Comparison of ENCODE assay signal across 8 cellular contexts in genomic region chr15:34436126-34436955, GRCh38. TPM values are rescaled to one million over a fixed set of nuclear protein-coding genes. Genes with fewer than 3 reads are reported as not detected.
A peak's percentile ranks its signal among the peaks of the same experiment; 100 is the strongest.
DNase-seq lines count a peak whose midpoint lies in the region; ATAC-seq and TF ChIP-seq lines count a peak whose summit lies in the region.

No MANE protein-coding gene starts in this region.

- TF ChIP-seq EP300 in gastroesophageal sphincter (IDR thresholded peaks at IDR 0.05), result no peak

- H3K27me3 Mint-ChIP-seq in activated T-cell treated with anti-CD3 and anti-CD28 coated beads, Interleukin-2, amount 50 U/mL, for 24 hours, result no peaks in the 10 kb centered on the region

- H3K9ac ChIP-seq in rectal smooth muscle tissue (ENCODE audit: low read length), result no peak overlapping the region

- peak overlapping the region; percentile 76 to 81 for H3K4me3 ChIP-seq in gastroesophageal sphincter
- peak overlapping the region; percentile 66 for H3K4me3 ChIP-seq in rectal smooth muscle tissue (ENCODE audit: low read length)
- no peak overlapping the region for H3K4me3 ChIP-seq in OCI-LY7 (ENCODE audit: low read depth, low read length, poor library complexity, severe bottlenecking)

- TF ChIP-seq CTCF in gastroesophageal sphincter (IDR thresholded peaks at IDR 0.05) (no peak), OCI-LY7 (conservative IDR thresholded peaks at IDR 0.05; ENCODE audit: low read length) (no peak)

- peak; percentile 61 for DNase-seq in activated T-cell treated with anti-CD3 and anti-CD28 coated beads, Interleukin-2, amount 50 U/mL, for 24 hours
- no peak for DNase-seq in OCI-LY7 (ENCODE audit: low spot score)
- no peak for DNase-seq in NCI-H146 (lab: John Stamatoyannopoulos, UW)

- peaks cover 55% of the 10 kb centered on the region for H3K36me3 Mint-ChIP-seq in activated T-cell treated with anti-CD3 and anti-CD28 coated beads, Interleukin-2, amount 50 U/mL, for 24 hours (ENCODE audit: low read depth)

- WGBS in gastroesophageal sphincter (ENCODE audit: low coverage in 1 of 2), 2 donors, result 3% methylated on average over 5 of the region's 31 CpGs; no CpG with 5 or more reads in 1 of the 2 donors

- H3K9me3 ChIP-seq in gastroesophageal sphincter (no peaks in the 10 kb centered on the region), OCI-LY7 (ENCODE audit: low read length) (no peaks in the 10 kb centered on the region)

- no peak overlapping the region for H3K4me2 ChIP-seq in OCI-LY7 (ENCODE audit: low read length)

- H3K36me3 ChIP-seq in gastroesophageal sphincter (peaks cover 0 to 31% of the 10 kb centered on the region in 2 donors), rectal smooth muscle tissue (ENCODE audit: control insufficient read depth, insufficient read depth, low read length) (no peaks in the 10 kb centered on the region), OCI-LY7 (ENCODE audit: insufficient read depth, low read length) (no peaks in the 10 kb centered on the region)

- H3K79me2 ChIP-seq in OCI-LY7 (ENCODE audit: insufficient read depth, low read depth, low read length), result no peaks in the 10 kb centered on the region

- CTCF ChIA-PET in OCI-LY7 (lab: Charles Lee; ENCODE audit: unreplicated experiment), result no interaction called here

- H3K4me1 Mint-ChIP-seq in activated T-cell treated with anti-CD3 and anti-CD28 coated beads, Interleukin-2, amount 50 U/mL, for 24 hours (ENCODE audit: low read depth), result peaks cover 27% of the 10 kb centered on the region

- H3K27ac ChIP-seq in gastroesophageal sphincter (peak overlapping the region in 3 of 4 donors; percentile 57 to 73 (median 64)), rectal smooth muscle tissue (ENCODE audit: low read depth, low read length) (no peak overlapping the region), OCI-LY7 (ENCODE audit: low read depth, low read length, poor library complexity, severe bottlenecking) (no peak overlapping the region)

- peak; percentile 35 for ATAC-seq in GM18505 (IDR thresholded peaks at IDR 0.05; ENCODE audit: unreplicated experiment)
- ATAC-seq in HG03025 (IDR thresholded peaks at IDR 0.05; ENCODE audit: low FRiP score, unreplicated experiment), result peak; percentile 22
- no peak for ATAC-seq in gastroesophageal sphincter
- ATAC-seq in HG03139 (IDR thresholded peaks at IDR 0.05; ENCODE audit: unreplicated experiment), result no peak

- no peak for TF ChIP-seq POLR2A in GM18505 (IDR thresholded peaks at IDR 0.05; ENCODE audit: borderline replicate concordance, extremely low read depth, insufficient read depth, insufficient read length)
- TF ChIP-seq POLR2A in gastroesophageal sphincter (IDR thresholded peaks at IDR 0.05), result no peak

- BruUV-seq in OCI-LY7 (replicated peaks; lab: Mats Ljungman, UMichigan), result no TSS peak

- H3K9me2 ChIP-seq in OCI-LY7 (ENCODE audit: insufficient read depth, low read length), result no peaks in the 10 kb centered on the region

- peak overlapping the region; percentile 72 for H3K27ac Mint-ChIP-seq in activated T-cell treated with anti-CD3 and anti-CD28 coated beads, Interleukin-2, amount 50 U/mL, for 24 hours

- H3K4me1 ChIP-seq in gastroesophageal sphincter (peaks cover 0 to 27% (median 0%) of the 10 kb centered on the region in 3 donors), rectal smooth muscle tissue (ENCODE audit: control insufficient read depth, insufficient read depth, low read length) (no peaks in the 10 kb centered on the region), OCI-LY7 (ENCODE audit: insufficient read depth, low read length, poor library complexity, severe bottlenecking) (no peaks in the 10 kb centered on the region)

- H3K4me3 Mint-ChIP-seq in activated T-cell treated with anti-CD3 and anti-CD28 coated beads, Interleukin-2, amount 50 U/mL, for 24 hours, result peak overlapping the region; percentile 85

- POLR2A ChIA-PET in OCI-LY7 (lab: Charles Lee), result no interaction called here

- H2AFZ ChIP-seq in OCI-LY7 (ENCODE audit: low read length), result no peak overlapping the region

- H3K27me3 ChIP-seq in gastroesophageal sphincter (no peaks in the 10 kb centered on the region), rectal smooth muscle tissue (ENCODE audit: control insufficient read depth, insufficient read depth, low read length) (no peaks in the 10 kb centered on the region)

- no peaks in the 10 kb centered on the region for H3K9me3 Mint-ChIP-seq in activated T-cell treated with anti-CD3 and anti-CD28 coated beads, Interleukin-2, amount 50 U/mL, for 24 hours

- intact Hi-C loops in OCI-LY7 (cut with micrococcal nuclease; ENCODE audit: unreplicated experiment), result no loop called here

- no peaks in the 10 kb centered on the region for H4K20me1 ChIP-seq in OCI-LY7 (ENCODE audit: insufficient read depth, low read length)

RNA-seq across cellular contexts. Expression of gene GOLGA8A, which starts 1.3 kb away (rescaled TPM):
- total RNA-seq in gastroesophageal sphincter (10 to 100 TPM in 3 of 4 donors, 1 to 10 TPM in 1; 6.0 to 66.5 (median 27.1) TPM), OCI-LY7 (2022) (10.7 and 10.8 TPM in 2 replicates)
- 8.5 and 9.3 TPM in 2 replicates for total RNA-seq in OCI-LY7 (2014; rRNA removed; shearing (Covaris generic))

Comparison
In these comparisons a context has a peak if more than half of its experiments do, and no peak if none do; other contexts are left out.
1. ATAC-seq: peak in GM18505 (single experiment) and HG03025 (single experiment); none in gastroesophageal sphincter (single experiment) and HG03139 (single experiment).
2. H3K27ac ChIP-seq: peak in gastroesophageal sphincter (3 of 4); none in rectal smooth muscle tissue (single experiment) and OCI-LY7 (single experiment).